Comparison of ENCODE assay signal across 1 cellular context in the genomic region with DNA sequence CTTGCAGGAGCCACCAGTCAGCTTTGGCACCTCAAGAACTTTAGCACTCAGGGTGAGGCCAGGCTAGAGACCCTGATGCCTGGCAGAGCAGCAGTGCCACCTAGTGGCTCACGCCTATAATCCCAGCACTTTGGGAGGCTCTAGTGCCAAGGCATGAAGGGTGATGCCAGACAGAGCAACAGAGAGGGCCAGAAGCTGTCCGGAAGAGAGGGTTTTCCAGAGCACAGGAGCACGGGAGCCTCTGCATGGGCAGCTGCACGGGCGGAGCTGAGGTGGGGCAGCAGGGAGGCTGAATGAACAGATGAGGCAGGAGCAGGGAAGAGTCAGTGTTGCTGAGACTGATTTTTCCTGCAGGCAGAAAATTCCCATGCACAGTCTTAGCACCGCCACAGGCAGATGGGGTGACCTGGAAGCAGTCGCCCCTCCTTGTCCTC.
TF ChIP-seq lines count a peak whose summit lies in the region.

No MANE protein-coding gene starts in this region.

TF ChIP-seq in WTC11, 78 proteins besides CTCF, POLR2A, EP300 and RAD21 (continued from another document):
- TF ChIP-seq, protein P1, sequence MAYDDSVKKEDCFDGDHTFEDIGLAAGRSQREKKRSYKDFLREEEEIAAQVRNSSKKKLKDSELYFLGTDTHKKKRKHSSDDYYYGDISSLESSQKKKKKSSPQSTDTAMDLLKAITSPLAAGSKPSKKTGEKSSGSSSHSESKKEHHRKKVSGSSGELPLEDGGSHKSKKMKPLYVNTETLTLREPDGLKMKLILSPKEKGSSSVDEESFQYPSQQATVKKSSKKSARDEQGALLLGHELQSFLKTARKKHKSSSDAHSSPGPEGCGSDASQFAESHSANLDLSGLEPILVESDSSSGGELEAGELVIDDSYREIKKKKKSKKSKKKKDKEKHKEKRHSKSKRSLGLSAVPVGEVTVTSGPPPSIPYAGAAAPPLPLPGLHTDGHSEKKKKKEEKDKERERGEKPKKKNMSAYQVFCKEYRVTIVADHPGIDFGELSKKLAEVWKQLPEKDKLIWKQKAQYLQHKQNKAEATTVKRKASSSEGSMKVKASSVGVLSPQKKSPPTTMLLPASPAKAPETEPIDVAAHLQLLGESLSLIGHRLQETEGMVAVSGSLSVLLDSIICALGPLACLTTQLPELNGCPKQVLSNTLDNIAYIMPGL (CRISPR knock-in tag; IDR thresholded peaks at IDR 0.05) = no peak
- TF ChIP-seq FOXJ3 (CRISPR knock-in tag; IDR thresholded peaks at IDR 0.05; ENCODE audit: borderline replicate concordance) (no peak), NFATC4 (CRISPR knock-in tag; IDR thresholded peaks at IDR 0.05) (no peak), JUN (CRISPR knock-in tag; IDR thresholded peaks at IDR 0.05) (no peak)
- TF ChIP-seq, protein P2, sequence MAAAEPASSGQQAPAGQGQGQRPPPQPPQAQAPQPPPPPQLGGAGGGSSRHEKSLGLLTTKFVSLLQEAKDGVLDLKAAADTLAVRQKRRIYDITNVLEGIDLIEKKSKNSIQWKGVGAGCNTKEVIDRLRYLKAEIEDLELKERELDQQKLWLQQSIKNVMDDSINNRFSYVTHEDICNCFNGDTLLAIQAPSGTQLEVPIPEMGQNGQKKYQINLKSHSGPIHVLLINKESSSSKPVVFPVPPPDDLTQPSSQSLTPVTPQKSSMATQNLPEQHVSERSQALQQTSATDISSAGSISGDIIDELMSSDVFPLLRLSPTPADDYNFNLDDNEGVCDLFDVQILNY (CRISPR knock-in tag; IDR thresholded peaks at IDR 0.05) = no peak
- TF ChIP-seq, protein P3, sequence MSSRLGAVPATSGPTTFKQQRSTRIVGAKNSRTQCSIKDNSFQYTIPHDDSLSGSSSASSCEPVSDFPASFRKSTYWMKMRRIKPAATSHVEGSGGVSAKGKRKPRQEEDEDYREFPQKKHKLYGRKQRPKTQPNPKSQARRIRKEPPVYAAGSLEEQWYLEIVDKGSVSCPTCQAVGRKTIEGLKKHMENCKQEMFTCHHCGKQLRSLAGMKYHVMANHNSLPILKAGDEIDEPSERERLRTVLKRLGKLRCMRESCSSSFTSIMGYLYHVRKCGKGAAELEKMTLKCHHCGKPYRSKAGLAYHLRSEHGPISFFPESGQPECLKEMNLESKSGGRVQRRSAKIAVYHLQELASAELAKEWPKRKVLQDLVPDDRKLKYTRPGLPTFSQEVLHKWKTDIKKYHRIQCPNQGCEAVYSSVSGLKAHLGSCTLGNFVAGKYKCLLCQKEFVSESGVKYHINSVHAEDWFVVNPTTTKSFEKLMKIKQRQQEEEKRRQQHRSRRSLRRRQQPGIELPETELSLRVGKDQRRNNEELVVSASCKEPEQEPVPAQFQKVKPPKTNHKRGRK (CRISPR knock-in tag; IDR thresholded peaks at IDR 0.05; ENCODE audit: borderline replicate concordance) = no peak
- TF ChIP-seq, protein P4, sequence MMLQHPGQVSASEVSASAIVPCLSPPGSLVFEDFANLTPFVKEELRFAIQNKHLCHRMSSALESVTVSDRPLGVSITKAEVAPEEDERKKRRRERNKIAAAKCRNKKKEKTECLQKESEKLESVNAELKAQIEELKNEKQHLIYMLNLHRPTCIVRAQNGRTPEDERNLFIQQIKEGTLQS (CRISPR knock-in tag; conservative IDR thresholded peaks at IDR 0.05) = no peak
TF ChIP-seq in WTC11: peak in this region for 0.
